ENCODE assay signal across 11 cellular contexts in the genomic region with DNA sequence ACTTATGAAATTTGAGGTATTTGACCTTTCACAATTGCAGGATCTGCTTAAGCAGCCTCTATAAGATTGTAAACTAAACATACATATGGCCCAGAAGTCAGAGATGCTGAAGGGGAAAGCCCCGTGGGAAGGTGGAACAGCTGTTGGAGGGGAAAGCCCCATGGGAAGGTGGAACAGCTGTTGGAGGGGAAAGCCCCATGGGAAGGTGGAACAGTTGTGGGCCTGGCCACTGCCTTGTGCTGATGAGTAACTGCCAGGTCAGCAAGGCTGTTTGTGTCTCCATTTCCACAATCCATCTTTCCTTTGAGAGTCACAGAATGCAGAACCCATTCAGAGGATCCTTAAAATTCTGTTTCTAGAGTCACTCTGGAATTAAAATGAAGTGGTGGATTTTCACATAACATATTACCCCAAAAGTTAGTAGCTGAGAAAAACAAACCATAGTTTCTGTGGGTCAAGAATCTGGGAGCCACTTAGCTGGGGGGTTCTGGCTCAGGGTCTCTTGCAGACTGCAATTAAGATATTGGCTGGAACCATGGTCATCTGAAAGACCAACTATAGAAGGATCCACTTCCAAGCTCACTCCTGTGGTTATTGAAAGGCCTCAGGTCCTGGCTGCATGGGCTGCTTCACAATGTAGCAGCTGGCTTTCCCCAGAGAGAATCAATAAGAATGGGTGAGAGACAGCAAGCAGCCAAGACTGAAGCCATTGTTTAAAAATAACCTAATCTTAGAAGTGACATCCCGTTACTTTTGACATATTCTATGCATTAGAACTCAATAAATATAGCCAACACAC.
DNase-seq lines count a peak whose midpoint lies in the region; ATAC-seq and TF ChIP-seq lines count a peak whose summit lies in the region.
"Had no signal": no experiment of that assay in that cellular context is flagged by ENCODE, and none has a peak within 500 bp of the region (broad histone marks: within the 10 kb centered on the region; RNA-seq: fewer than 3 reads in every experiment).

No MANE protein-coding gene starts in this region.

- no peaks in the 10 kb centered on the region for H3K9me3 Mint-ChIP-seq in activated T-helper 17 cell treated with anti-CD3 and anti-CD28 coated beads, Interleukin-2, amount 50 U/mL, for 72 hours
- no peaks in the 10 kb centered on the region for H3K9me3 Mint-ChIP-seq in activated T-cell treated with anti-CD3 and anti-CD28 coated beads, Interleukin-2, amount 50 U/mL, for 72 hours
- H3K9me3 Mint-ChIP-seq: endodermal cell, WTC11 had no signal

- no peaks in the 10 kb centered on the region for H4K20me1 ChIP-seq in BLaER1

- H3K36me3 ChIP-seq in BLaER1, result no peaks in the 10 kb centered on the region
- no peaks in the 10 kb centered on the region for H3K36me3 ChIP-seq in right atrium auricular region

- no peak overlapping the region for H3K27ac Mint-ChIP-seq in activated T-helper 17 cell treated with anti-CD3 and anti-CD28 coated beads, Interleukin-2, amount 50 U/mL, for 72 hours
- H3K27ac Mint-ChIP-seq in activated T-cell treated with anti-CD3 and anti-CD28 coated beads, Interleukin-2, amount 50 U/mL, for 72 hours, result no peak overlapping the region
- H3K27ac Mint-ChIP-seq: endodermal cell, WTC11 had no signal

- no peak for TF ChIP-seq CTCF in right atrium auricular region (IDR thresholded peaks at IDR 0.05)

- DNase-seq in DMS153 (lab: John Stamatoyannopoulos, UW), result no peak
- DNase-seq in right atrium auricular region (ENCODE audit: low spot score), result no peak
- no peak for DNase-seq in activated T-cell treated with anti-CD3 and anti-CD28 coated beads, Interleukin-2, amount 50 U/mL, for 72 hours
- no peak for DNase-seq in ACHN
- DNase-seq: endodermal cell, NCI-H1436 treated with DMSO at 0.1 percent for 48 hours had no signal

- H3K27me3 ChIP-seq in BLaER1 (no peaks in the 10 kb centered on the region), right atrium auricular region (no peaks in the 10 kb centered on the region)

- no peak overlapping the region for H3K4me3 ChIP-seq in BLaER1
- H3K4me3 ChIP-seq in right atrium auricular region, result no peak overlapping the region

- H3K4me1 ChIP-seq in BLaER1, result peaks cover 31% of the 10 kb centered on the region
- no peaks in the 10 kb centered on the region for H3K4me1 ChIP-seq in right atrium auricular region

- H3K4me3 Mint-ChIP-seq in activated T-helper 17 cell treated with anti-CD3 and anti-CD28 coated beads, Interleukin-2, amount 50 U/mL, for 72 hours, result no peak overlapping the region
- no peak overlapping the region for H3K4me3 Mint-ChIP-seq in activated T-cell treated with anti-CD3 and anti-CD28 coated beads, Interleukin-2, amount 50 U/mL, for 72 hours
- H3K4me3 Mint-ChIP-seq: endodermal cell, WTC11 had no signal

- ATAC-seq in GM19023 (IDR thresholded peaks at IDR 0.05; ENCODE audit: unreplicated experiment) (peak; percentile 99), HG02885 (IDR thresholded peaks at IDR 0.05; ENCODE audit: poor library complexity, unreplicated experiment) (peak; percentile 89)
- peak; percentile 86 for ATAC-seq in activated T-helper 17 cell treated with anti-CD3 and anti-CD28 coated beads, Interleukin-2, amount 50 U/mL, for 72 hours (replicated peaks)
- ATAC-seq in activated T-cell treated with anti-CD3 and anti-CD28 coated beads, Interleukin-2, amount 50 U/mL, for 72 hours (replicated peaks in 1 of 2), result no peak
- ATAC-seq: WTC11 had no signal

- peaks cover 27% of the 10 kb centered on the region for H3K27me3 Mint-ChIP-seq in activated T-helper 17 cell treated with anti-CD3 and anti-CD28 coated beads, Interleukin-2, amount 50 U/mL, for 72 hours
- peaks cover 14% of the 10 kb centered on the region for H3K27me3 Mint-ChIP-seq in activated T-cell treated with anti-CD3 and anti-CD28 coated beads, Interleukin-2, amount 50 U/mL, for 72 hours (ENCODE audit: low read depth)

- in situ Hi-C loops in ACHN (cut with HindIII; ENCODE audit: low pct_ligation_motif_present, low pct_unique_long_range_greater_than_20kb, low sequenced_read_pairs), result no loop called here

- H3K9me3 ChIP-seq in BLaER1 (no peaks in the 10 kb centered on the region), right atrium auricular region (no peaks in the 10 kb centered on the region)

- H3K4me2 ChIP-seq in BLaER1, result peak overlapping the region; percentile 73

- no peak overlapping the region for H3K27ac ChIP-seq in BLaER1
- H3K27ac ChIP-seq in right atrium auricular region, result no peak overlapping the region

- no peak overlapping the region for H3K9ac ChIP-seq in BLaER1

- H3K4me1 Mint-ChIP-seq in activated T-helper 17 cell treated with anti-CD3 and anti-CD28 coated beads, Interleukin-2, amount 50 U/mL, for 72 hours, result no peaks in the 10 kb centered on the region
- H3K4me1 Mint-ChIP-seq in activated T-cell treated with anti-CD3 and anti-CD28 coated beads, Interleukin-2, amount 50 U/mL, for 72 hours (ENCODE audit: low read depth), result no peaks in the 10 kb centered on the region

- no peaks in the 10 kb centered on the region for H3K36me3 Mint-ChIP-seq in activated T-helper 17 cell treated with anti-CD3 and anti-CD28 coated beads, Interleukin-2, amount 50 U/mL, for 72 hours (ENCODE audit: low read depth)
- H3K36me3 Mint-ChIP-seq in activated T-cell treated with anti-CD3 and anti-CD28 coated beads, Interleukin-2, amount 50 U/mL, for 72 hours (ENCODE audit: insufficient read depth in 2 of 2), result no peaks in the 10 kb centered on the region
- H3K36me3 Mint-ChIP-seq: WTC11 had no signal

Comparison
In these comparisons a context has a peak if more than half of its experiments do, and no peak if none do; other contexts are left out.
1. ATAC-seq: peak in GM19023 (single experiment), HG02885 (single experiment) and activated T-helper 17 cell treated with anti-CD3 and anti-CD28 coated beads, Interleukin-2, amount 50 U/mL, for 72 hours (single experiment); none in activated T-cell treated with anti-CD3 and anti-CD28 coated beads, Interleukin-2, amount 50 U/mL, for 72 hours (0 of 2).